In the genomic region with DNA sequence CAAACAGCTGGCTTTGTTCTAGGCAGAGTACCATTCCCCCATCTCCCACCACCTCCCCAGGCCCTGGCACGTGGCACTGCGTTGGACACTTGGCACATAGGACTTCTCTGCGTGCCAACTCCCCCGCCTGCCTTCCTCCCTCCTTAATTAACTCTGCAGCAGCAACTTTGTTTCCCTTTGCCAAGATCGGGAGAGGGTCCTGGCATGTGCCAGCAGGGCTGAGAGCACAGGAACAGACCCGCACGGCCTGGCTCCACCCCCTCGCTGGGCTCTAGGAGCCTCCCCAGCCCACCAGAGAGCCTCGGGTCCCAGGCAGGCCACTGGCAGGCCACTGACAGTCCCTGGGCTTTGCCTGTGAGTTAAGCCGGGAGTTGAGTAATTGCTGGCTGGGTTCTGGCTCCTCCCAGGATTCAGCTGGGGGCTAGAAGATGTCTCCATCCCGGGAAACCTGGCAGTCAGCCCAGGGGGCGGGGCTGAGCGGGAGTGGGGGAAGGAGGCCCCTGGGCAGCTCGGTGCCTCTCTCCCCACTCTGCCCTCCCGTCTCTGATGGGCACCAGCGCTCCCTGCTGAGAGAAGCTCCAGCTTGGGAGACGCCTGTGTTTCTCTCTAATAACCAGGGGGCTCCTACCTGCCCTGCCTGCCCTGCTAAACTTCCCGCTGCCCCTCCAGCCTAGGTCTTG, we compare ENCODE assay signal across 8 cellular contexts.
DNase-seq lines count a peak whose midpoint lies in the region; ATAC-seq and TF ChIP-seq lines count a peak whose summit lies in the region.

No MANE protein-coding gene starts in this region.

- no peak for TF ChIP-seq CTCF in epithelial cell of esophagus (IDR thresholded peaks at IDR 0.05; ENCODE audit: insufficient read depth, low read depth, low read length, missing control alignments)

- no peak overlapping the region for H3K4me3 ChIP-seq in epithelial cell of esophagus (ENCODE audit: low read length)

- peaks cover 15% of the 10 kb centered on the region for H3K27me3 Mint-ChIP-seq in T-helper 17 cell

- no peaks in the 10 kb centered on the region for H3K4me1 Mint-ChIP-seq in T-helper 17 cell

- H3K27ac Mint-ChIP-seq in T-helper 17 cell: no peak overlapping the region

- no peak overlapping the region for H3K4me3 Mint-ChIP-seq in T-helper 17 cell

- H3K36me3 Mint-ChIP-seq in T-helper 17 cell (ENCODE audit: low read depth): peaks cover 2% of the 10 kb centered on the region

- DNase-seq in SIG-M5 treated with dmso at 0.1 percent for 504 hours (lab: John Stamatoyannopoulos, UW; ENCODE audit: unreplicated experiment) (peak; percentile 48), SIG-M5 (lab: John Stamatoyannopoulos, UW) (no peak), NCI-H82 treated with DMSO at 0.1 percent for 48 hours (lab: John Stamatoyannopoulos, UW; ENCODE audit: unreplicated experiment) (peak; percentile 94), epithelial cell of esophagus (ENCODE audit: low read depth) (peak; percentile 9), middle frontal gyrus (ENCODE audit: extremely low spot score, low spot score) (peak; percentile 49), SKM-1 (lab: John Stamatoyannopoulos, UW; ENCODE audit: unreplicated experiment) (no peak), T-helper 17 cell (no peak)
- no peak for DNase-seq in stimulated activated CD4-positive, alpha-beta T cell treated with anti-CD3 and anti-CD28 coated beads, Interleukin-2, amount 100 ng/mL, for 24 hours

- no peak for ATAC-seq in T-helper 17 cell

- no peaks in the 10 kb centered on the region for H3K9me3 ChIP-seq in T-helper 17 cell (ENCODE audit: control insufficient read depth, low read length, poor library complexity, severe bottlenecking)

Comparison
In these comparisons a context has a peak if more than half of its experiments do, and no peak if none do; other contexts are left out.
1. DNase-seq: peak in SIG-M5 treated with dmso at 0.1 percent for 504 hours (single experiment), NCI-H82 treated with DMSO at 0.1 percent for 48 hours (single experiment), epithelial cell of esophagus (single experiment) and middle frontal gyrus (single experiment); none in SIG-M5 (single experiment), SKM-1 (single experiment), stimulated activated CD4-positive, alpha-beta T cell treated with anti-CD3 and anti-CD28 coated beads, Interleukin-2, amount 100 ng/mL, for 24 hours (0 of 2) and T-helper 17 cell (0 of 3).